8 cellular contexts compared by ENCODE assay signal in the genomic region with DNA sequence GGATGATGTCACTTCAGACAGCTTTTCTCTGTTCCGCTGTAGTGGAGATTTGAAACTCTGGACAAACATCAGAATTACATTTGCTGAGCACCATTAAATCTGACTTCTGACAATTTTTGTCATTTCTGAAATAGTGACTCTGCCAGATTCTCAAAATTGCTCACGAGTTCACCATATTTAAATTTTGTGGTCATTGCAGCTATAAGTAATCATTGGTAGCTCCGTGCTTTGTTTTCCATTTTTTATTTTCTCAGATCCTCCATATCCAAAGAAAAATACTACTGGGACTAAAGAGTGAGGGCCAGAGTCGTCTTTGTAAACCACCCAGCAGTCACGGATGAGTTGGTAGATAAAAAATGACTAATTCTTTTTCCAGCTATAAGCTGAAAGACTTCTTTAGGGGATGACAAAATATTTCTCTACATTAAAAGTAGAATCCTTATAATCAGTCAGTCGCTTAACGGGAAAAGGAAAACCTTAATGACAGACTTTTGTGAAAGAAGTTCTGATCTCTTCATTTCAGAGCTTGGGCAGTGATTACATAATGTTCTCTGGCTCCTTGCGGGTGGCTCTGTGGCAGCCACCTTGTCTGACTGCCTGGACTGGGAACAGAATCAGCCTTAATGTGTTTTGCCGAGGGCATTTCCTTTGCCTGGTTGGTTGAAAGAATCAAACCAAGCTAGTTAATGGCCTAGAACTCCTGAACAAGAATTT. TPM values are rescaled to one million over a fixed set of nuclear protein-coding genes. Genes with fewer than 3 reads are reported as not detected.
DNase-seq lines count a peak whose midpoint lies in the region; ATAC-seq and TF ChIP-seq lines count a peak whose summit lies in the region.

No MANE protein-coding gene starts in this region.

- peak; percentile 34 for DNase-seq in D341Med (ENCODE audit: low spot score)
- DNase-seq in adipocyte (ENCODE audit: low read depth), result peak; percentile 69
- DNase-seq in right atrium auricular region (ENCODE audit: low spot score), result no peak
- peak; percentile 79 for DNase-seq in renal cortical epithelial cell (ENCODE audit: low read depth)
- no peak for DNase-seq in NCI-H187 (lab: John Stamatoyannopoulos, UW)
- no peak for DNase-seq in NCI-H1105 (lab: John Stamatoyannopoulos, UW)

- peaks cover 11% of the 10 kb centered on the region for H3K36me3 ChIP-seq in adipocyte (ENCODE audit: control insufficient read depth, insufficient read depth, low read length, severe bottlenecking)
- H3K36me3 ChIP-seq in right atrium auricular region, result peaks cover 3% of the 10 kb centered on the region

- H3K27me3 ChIP-seq in adipocyte (replicated peaks; ENCODE audit: control insufficient read depth, insufficient read depth, low read length) (no peaks in the 10 kb centered on the region), right atrium auricular region (no peaks in the 10 kb centered on the region)

- TF ChIP-seq EP300 in Ishikawa (IDR thresholded peaks at IDR 0.05; ENCODE audit: borderline replicate concordance), result no peak

- peak overlapping the region; percentile 98 for H3K9ac ChIP-seq in adipocyte (ENCODE audit: low read length)

- no peak for TF ChIP-seq CTCF in right atrium auricular region (IDR thresholded peaks at IDR 0.05)

- no peak for TF ChIP-seq RAD21 in Ishikawa (IDR thresholded peaks at IDR 0.05; ENCODE audit: low read depth)

- H3K4me1 ChIP-seq in adipocyte (ENCODE audit: control insufficient read depth, insufficient read depth, low read length) (peaks cover 67% of the 10 kb centered on the region), right atrium auricular region (peaks cover 0 to 58% of the 10 kb centered on the region in 2 donors)

- peak overlapping the region; percentile 99 to 100 for H3K27ac ChIP-seq in right atrium auricular region

- peak; percentile 48 for ATAC-seq in GM19468 (IDR thresholded peaks at IDR 0.05; ENCODE audit: extremely low read depth, unreplicated experiment)

- H3K9me3 ChIP-seq in adipocyte (ENCODE audit: control insufficient read depth, low read length) (no peaks in the 10 kb centered on the region), right atrium auricular region (no peaks in the 10 kb centered on the region)

- peak overlapping the region; percentile 98 for H3K4me3 ChIP-seq in adipocyte (ENCODE audit: low read length)
- peak overlapping the region; percentile 94 to 97 for H3K4me3 ChIP-seq in right atrium auricular region

TF ChIP-seq in Ishikawa, 13 proteins besides CTCF, POLR2A, EP300 and RAD21:
- TF ChIP-seq YY1 (IDR thresholded peaks at IDR 0.05; ENCODE audit: low read depth) (0 out of 2 replicates have a peak, but pooled peaks have one; percentile 38), EGR1 (IDR thresholded peaks at IDR 0.05) (no peak), TEAD4 (IDR thresholded peaks at IDR 0.05) (0 out of 2 replicates have a peak, but pooled peaks have one; percentile 4), CEBPB (IDR thresholded peaks at IDR 0.05) (peak; percentile 55; the same call in 1 of the 2 replicates)

RNA-seq across cellular contexts. Expression of a gene that starts 2.3 kb away (rescaled TPM):
- total RNA-seq in right atrium auricular region (100 to 1,000 TPM; 495 to 570 TPM), renal cortical epithelial cell (310 and 1,405 TPM in 2 replicates)

Comparison
In these comparisons a context has a peak if more than half of its experiments do, and no peak if none do; other contexts are left out.
1. DNase-seq: peak in D341Med (single experiment), adipocyte (single experiment) and renal cortical epithelial cell (single experiment); none in right atrium auricular region (single experiment), NCI-H187 (0 of 2) and NCI-H1105 (single experiment).